Comparison of ENCODE assay signal across 8 cellular contexts in genomic region chr1:185567006-185567405, GRCh38.
DNase-seq lines count a peak whose midpoint lies in the region; ATAC-seq, FAIRE-seq and TF ChIP-seq lines count a peak whose summit lies in the region.

No MANE protein-coding gene starts in this region.

- no peak overlapping the region for H3K18ac ChIP-seq in H9 (ENCODE audit: insufficient read length, low read depth, low read length)

- no peak overlapping the region for H2BK15ac ChIP-seq in H9 (ENCODE audit: low read depth, low read length)

- ATAC-seq in HG03565 (IDR thresholded peaks at IDR 0.05; ENCODE audit: unreplicated experiment) (peak; percentile 42), GM21786 (IDR thresholded peaks at IDR 0.05; ENCODE audit: unreplicated experiment) (no peak)

- no peak overlapping the region for H3K23ac ChIP-seq in H9 (ENCODE audit: insufficient read length, low read depth, low read length)

- H4K5ac ChIP-seq in H9 (ENCODE audit: insufficient read length, low read depth, low read length) = no peak overlapping the region

- H2BK5ac ChIP-seq in H9 (ENCODE audit: insufficient read length, low read length) = no peak overlapping the region

- H4K20me1 ChIP-seq in H9 (ENCODE audit: control insufficient read depth, insufficient read depth, insufficient read length) = no peaks in the 10 kb centered on the region

- no peaks in the 10 kb centered on the region for H3K9me3 Mint-ChIP-seq in H9

- H3K4me1 ChIP-seq in Peyer's patch = peaks cover 0 to 18% (median 14%) of the 10 kb centered on the region in 4 donors
- H3K4me1 ChIP-seq in H9 (ENCODE audit: insufficient read depth, low read length) = no peaks in the 10 kb centered on the region

- H3K23me2 ChIP-seq in H9 (ENCODE audit: insufficient read length, low read depth, low read length, poor library complexity, severe bottlenecking) = no peaks in the 10 kb centered on the region

- no peak overlapping the region for H2BK120ac ChIP-seq in H9 (ENCODE audit: low read depth, low read length, poor library complexity, severe bottlenecking)

- H3K36me3 ChIP-seq in Peyer's patch = no peaks in the 10 kb centered on the region
- H3K36me3 ChIP-seq in bronchial epithelial cell (ENCODE audit: control insufficient read depth, insufficient read depth, low read length) = no peaks in the 10 kb centered on the region

- peaks cover 0 to 4% of the 10 kb centered on the region in 2 experiments; a peak in 1 of 4 replicates for H3K4me1 Mint-ChIP-seq in H9

- no peaks in the 10 kb centered on the region for H3K27me3 ChIP-seq in Peyer's patch
- H3K27me3 ChIP-seq in bronchial epithelial cell (ENCODE audit: control insufficient read depth, insufficient read depth, low read length) = no peaks in the 10 kb centered on the region
- H3K27me3 ChIP-seq in H9 (ENCODE audit: insufficient read depth, low read length) = no peaks in the 10 kb centered on the region

- H3K56ac ChIP-seq in H9 (ENCODE audit: insufficient read length, low read depth, low read length) = no peak overlapping the region

- peak overlapping the region; percentile 29 to 58 (median 40) for H3K27ac ChIP-seq in Peyer's patch
- no peak overlapping the region for H3K27ac ChIP-seq in H9 (ENCODE audit: insufficient read length, low read depth, low read length)

- FAIRE-seq in bronchial epithelial cell (lab: Jason Lieb, UNC) = no peak

- H2AK5ac ChIP-seq in H9 (ENCODE audit: insufficient read length, low read length) = no peak overlapping the region

- no peak overlapping the region for H3K14ac ChIP-seq in H9 (ENCODE audit: insufficient read depth, low read length)

- H3K9ac ChIP-seq in H9 (ENCODE audit: extremely low read depth, insufficient read length, low read length) = no peak overlapping the region

- no CpG with 5 or more reads among the region's 4 CpGs for WGBS in H9 (ENCODE audit: extremely low coverage, insufficient read length, low lambda C conversion rate)

- DNase-seq in NCI-H2171 treated with DMSO at 0.1 percent for 48 hours (lab: John Stamatoyannopoulos, UW) (peak; percentile 11), NCI-H2171 (lab: John Stamatoyannopoulos, UW) (no peak), Peyer's patch (peak in 2 of 3 donors; percentile 32 to 65), bronchial epithelial cell (ENCODE audit: low read depth) (peak; percentile 97), H9 (no peak)
- peak; percentile 41 for DNase-seq in stimulated activated CD4-positive, alpha-beta T cell treated with anti-CD3 and anti-CD28 coated beads, Interleukin-4, amount 100 ng/mL, for 24 hours

- H2AFZ ChIP-seq in H9 (ENCODE audit: low read length) = no peak overlapping the region

- no peaks in the 10 kb centered on the region for H3K79me2 ChIP-seq in H9 (ENCODE audit: insufficient read depth, low read length)

- no peak overlapping the region for H3K4ac ChIP-seq in H9 (ENCODE audit: low read depth, low read length)

- no peak overlapping the region for H3T11ph ChIP-seq in H9 (ENCODE audit: low read length)

- H2BK12ac ChIP-seq in H9 (ENCODE audit: insufficient read length, low read depth, low read length) = no peak overlapping the region

- no peak overlapping the region for H3K4me2 ChIP-seq in H9 (ENCODE audit: insufficient read depth, insufficient read length, low read length)

- no peak overlapping the region for H3K4me3 ChIP-seq in Peyer's patch
- no peak overlapping the region for H3K4me3 ChIP-seq in bronchial epithelial cell (ENCODE audit: low read depth, low read length)

- TF ChIP-seq POLR2A in Peyer's patch (IDR thresholded peaks at IDR 0.05) = no peak

- no peaks in the 10 kb centered on the region for H3K9me3 ChIP-seq in Peyer's patch
- no peaks in the 10 kb centered on the region for H3K9me3 ChIP-seq in H9 (ENCODE audit: control insufficient read depth, low read depth, low read length)

- H2BK20ac ChIP-seq in H9 (ENCODE audit: low read depth, low read length, poor library complexity, severe bottlenecking) = no peak overlapping the region

- H3K27me3 Mint-ChIP-seq in H9 (ENCODE audit: low read depth) = no peaks in the 10 kb centered on the region

- H4K91ac ChIP-seq in H9 (ENCODE audit: insufficient read length, low read depth, low read length) = no peak overlapping the region

- H3K79me1 ChIP-seq in H9 (ENCODE audit: insufficient read depth, low read depth, low read length, poor library complexity, severe bottlenecking) = no peaks in the 10 kb centered on the region

- H4K8ac ChIP-seq in H9 (replicated peaks; ENCODE audit: insufficient read length, low read depth, low read length) = no peak overlapping the region

- no peak overlapping the region for H3K4me3 Mint-ChIP-seq in H9

- H3K36me3 Mint-ChIP-seq in H9 (ENCODE audit: insufficient read depth in 1 of 3, low read depth in 3 of 3) = no peaks in the 10 kb centered on the region

- H3K27ac Mint-ChIP-seq in H9 = no peak overlapping the region

- TF ChIP-seq CTCF in Peyer's patch (IDR thresholded peaks at IDR 0.05) (no peak), bronchial epithelial cell (IDR thresholded peaks at IDR 0.05; ENCODE audit: insufficient read depth, low read length, severe bottlenecking) (no peak), H9 (conservative IDR thresholded peaks at IDR 0.05) (no peak)

Comparison
In these comparisons a context has a peak if more than half of its experiments do, and no peak if none do; other contexts are left out.
1. DNase-seq: peak in NCI-H2171 treated with DMSO at 0.1 percent for 48 hours (single experiment), Peyer's patch (2 of 3), bronchial epithelial cell (single experiment) and stimulated activated CD4-positive, alpha-beta T cell treated with anti-CD3 and anti-CD28 coated beads, Interleukin-4, amount 100 ng/mL, for 24 hours (single experiment); none in NCI-H2171 (single experiment) and H9 (single experiment).